Comparison of ENCODE assay signal across 8 cellular contexts in genomic region chr1:210328746-210329488, GRCh38. TPM values are rescaled to one million over a fixed set of nuclear protein-coding genes. Genes with fewer than 3 reads are reported as not detected.
DNase-seq lines count a peak whose midpoint lies in the region; ATAC-seq and TF ChIP-seq lines count a peak whose summit lies in the region.

Gene HHAT, plus strand, starts transcription at chr1:210328902. Its CDS starts 20,074 bp downstream, at chr1:210348976.

- H3K4me1 ChIP-seq in BLaER1: peaks cover 56% of the 10 kb centered on the region

- H3K9me3 Mint-ChIP-seq in activated CD8-positive, alpha-beta T cell treated with anti-CD3 and anti-CD28 coated beads for 36 hours: no peaks in the 10 kb centered on the region
- no peaks in the 10 kb centered on the region for H3K9me3 Mint-ChIP-seq in effector memory CD8-positive, alpha-beta T cell
- H3K9me3 Mint-ChIP-seq in memory B cell: peaks cover 4% of the 10 kb centered on the region

- H3K4me3 Mint-ChIP-seq in activated CD8-positive, alpha-beta T cell treated with anti-CD3 and anti-CD28 coated beads for 36 hours: peak within 1 kb of the TSS; percentile 87
- H3K4me3 Mint-ChIP-seq in effector memory CD8-positive, alpha-beta T cell: peak within 1 kb of the TSS; percentile 93 to 95
- peak within 1 kb of the TSS; percentile 94 for H3K4me3 Mint-ChIP-seq in memory B cell

- intact Hi-C loops in activated CD8-positive, alpha-beta T cell treated with anti-CD3 and anti-CD28 coated beads for 36 hours (cut with micrococcal nuclease): no loop called here

- TF ChIP-seq CTCF in activated CD8-positive, alpha-beta T cell treated with anti-CD3 and anti-CD28 coated beads for 36 hours (IDR thresholded peaks at IDR 0.05): no peak

- peaks cover 5% of the 10 kb centered on the region for H3K27me3 Mint-ChIP-seq in activated CD8-positive, alpha-beta T cell treated with anti-CD3 and anti-CD28 coated beads for 36 hours
- H3K27me3 Mint-ChIP-seq in effector memory CD8-positive, alpha-beta T cell: no peaks in the 10 kb centered on the region
- no peaks in the 10 kb centered on the region for H3K27me3 Mint-ChIP-seq in memory B cell

- no peaks in the 10 kb centered on the region for H3K36me3 Mint-ChIP-seq in activated CD8-positive, alpha-beta T cell treated with anti-CD3 and anti-CD28 coated beads for 36 hours (ENCODE audit: low read depth)
- H3K36me3 Mint-ChIP-seq in effector memory CD8-positive, alpha-beta T cell (ENCODE audit: insufficient read depth): peaks cover 10% of the 10 kb centered on the region
- peaks cover 2% of the 10 kb centered on the region for H3K36me3 Mint-ChIP-seq in memory B cell

- H3K9me3 ChIP-seq in BLaER1: peaks cover 17% of the 10 kb centered on the region

- H3K4me2 ChIP-seq in BLaER1: peak within 1 kb of the TSS; percentile 94

- H3K4me1 Mint-ChIP-seq in activated CD8-positive, alpha-beta T cell treated with anti-CD3 and anti-CD28 coated beads for 36 hours (ENCODE audit: low read depth): peaks cover 36% of the 10 kb centered on the region
- H3K4me1 Mint-ChIP-seq in effector memory CD8-positive, alpha-beta T cell (ENCODE audit: low read depth in 2 of 2): peaks cover 35 to 37% of the 10 kb centered on the region in 2 donors
- peaks cover 33% of the 10 kb centered on the region for H3K4me1 Mint-ChIP-seq in memory B cell

- H3K27ac Mint-ChIP-seq in activated CD8-positive, alpha-beta T cell treated with anti-CD3 and anti-CD28 coated beads for 36 hours: peak within 1 kb of the TSS; percentile 92
- H3K27ac Mint-ChIP-seq in effector memory CD8-positive, alpha-beta T cell: peak within 1 kb of the TSS; percentile 97 to 98
- H3K27ac Mint-ChIP-seq in memory B cell: peak within 1 kb of the TSS; percentile 91

- POLR2A ChIA-PET in activated CD8-positive, alpha-beta T cell treated with anti-CD3 and anti-CD28 coated beads for 36 hours (lab: Charles Lee): interaction anchor here (1.0 to 7.7 kb wide), 4 partner anchors 14 to 58 kb away, joined by 3 to 85 read pairs (median 4); no protein-coding TSS in a partner anchor

- peak within 1 kb of the TSS; percentile 80 for H3K4me3 ChIP-seq in BLaER1

- H3K36me3 ChIP-seq in BLaER1: no peaks in the 10 kb centered on the region

- DNase-seq in NCI-H446 (lab: John Stamatoyannopoulos, UW) (peak; percentile 46 to 86), memory B cell (ENCODE audit: low spot score in 2 of 2) (peak; percentile 50 to 67)
- DNase-seq in activated CD8-positive, alpha-beta T cell treated with anti-CD3 and anti-CD28 coated beads for 36 hours: peak; percentile 75
- DNase-seq in effector memory CD8-positive, alpha-beta T cell: peak; percentile 52 to 65 (median 60)
- peak; percentile 24 for DNase-seq in stimulated activated CD8-positive, alpha-beta memory T cell treated with anti-CD3 and anti-CD28 coated beads, Interleukin-12 subunit alpha, Interleukin-12 subunit beta, amount 100 ng/mL, for 4 hours (ENCODE audit: low read depth)

- H3K9ac ChIP-seq in BLaER1: peak within 1 kb of the TSS; percentile 95

- no peaks in the 10 kb centered on the region for H4K20me1 ChIP-seq in BLaER1

- ATAC-seq in GM19043 (IDR thresholded peaks at IDR 0.05; ENCODE audit: low read depth, unreplicated experiment) (peak; percentile 48), HG03196 (IDR thresholded peaks at IDR 0.05; ENCODE audit: unreplicated experiment) (peak; percentile 55), memory B cell (ENCODE audit: low read depth) (peak; percentile 72)
- peak; percentile 67 for ATAC-seq in activated CD8-positive, alpha-beta T cell treated with anti-CD3 and anti-CD28 coated beads for 36 hours
- ATAC-seq in effector memory CD8-positive, alpha-beta T cell (replicated peaks): peak; percentile 42

- H3K27me3 ChIP-seq in BLaER1: no peaks in the 10 kb centered on the region

- H3K27ac ChIP-seq in BLaER1: peak within 1 kb of the TSS; percentile 97

- CTCF ChIA-PET in activated CD8-positive, alpha-beta T cell treated with anti-CD3 and anti-CD28 coated beads for 36 hours (lab: Charles Lee): interaction anchor here (0.7 to 1.4 kb wide), 2 partner anchors 22 to 45 kb away, joined by 3 read pairs; no protein-coding TSS in a partner anchor

RNA-seq across cellular contexts. Expression of gene HHAT, which starts in this region (rescaled TPM):
- 1 to 10 TPM in 1 of 2 experiments, under 1 TPM in 1; 0.99 to 1.4 TPM for total RNA-seq in activated CD8-positive, alpha-beta T cell treated with anti-CD3 and anti-CD28 coated beads for 36 hours

Comparison
In these comparisons a context has a peak if more than half of its experiments do, and no peak if none do; other contexts are left out.
1. Peak in every context shown above with its lines: DNase-seq, ATAC-seq, H3K4me3 ChIP-seq and H3K27ac ChIP-seq.
2. DNase-seq: peak in every context shown above with its lines; median percentile 75 in activated CD8-positive, alpha-beta T cell treated with anti-CD3 and anti-CD28 coated beads for 36 hours; 66 in NCI-H446; 60 in effector memory CD8-positive, alpha-beta T cell; 58 in memory B cell; 24 in stimulated activated CD8-positive, alpha-beta memory T cell treated with anti-CD3 and anti-CD28 coated beads, Interleukin-12 subunit alpha, Interleukin-12 subunit beta, amount 100 ng/mL, for 4 hours.